ENCODE assay signal across 1 cellular context in the genomic region with DNA sequence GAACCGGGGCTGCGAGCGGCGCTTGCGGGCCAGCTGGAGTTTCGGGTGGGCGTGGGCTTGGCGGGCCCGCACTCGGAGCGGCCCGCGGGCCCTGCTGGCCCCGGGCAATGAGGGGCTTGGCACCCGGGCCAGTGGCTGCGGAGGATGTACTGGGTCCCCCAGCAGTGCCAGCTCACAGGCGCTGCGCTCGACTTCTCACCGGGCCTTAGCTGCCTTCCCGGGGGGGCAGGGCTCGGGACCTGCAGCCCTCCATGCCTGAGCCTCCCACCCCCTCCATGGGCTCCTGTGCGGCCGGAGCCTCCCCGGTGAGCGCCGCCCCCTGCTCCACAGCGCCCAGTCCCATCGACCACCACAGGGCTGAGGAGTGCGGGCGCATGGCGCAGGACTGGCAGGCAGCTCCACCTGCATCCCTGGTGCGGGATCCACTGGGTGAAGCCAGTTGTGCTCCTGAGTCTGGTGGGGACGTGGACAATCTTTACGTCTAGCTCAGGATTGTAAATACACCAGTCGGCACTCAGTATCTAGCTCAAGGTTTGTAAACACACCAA.
TF ChIP-seq lines count a peak whose summit lies in the region.

No MANE protein-coding gene starts in this region.

TF ChIP-seq in HepG2, 621 proteins besides CTCF, POLR2A, EP300 and RAD21:
- TF ChIP-seq TEAD3 (CRISPR knock-in tag; optimal IDR thresholded peaks at IDR 0.05; ENCODE audit: borderline replicate concordance) (peak; percentile 48), ZBTB38 (CRISPR knock-in tag; IDR thresholded peaks at IDR 0.05) (peak; percentile 92), SETDB1 (CRISPR knock-in tag; IDR thresholded peaks at IDR 0.05; ENCODE audit: borderline replicate concordance) (0 out of 2 replicates have a peak, but pooled peaks have one; percentile 85), DNMT1 (CRISPR knock-in tag; IDR thresholded peaks at IDR 0.05) (peak; percentile 53; the same call in 1 of the 2 replicates)
- TF ChIP-seq, protein P1, sequence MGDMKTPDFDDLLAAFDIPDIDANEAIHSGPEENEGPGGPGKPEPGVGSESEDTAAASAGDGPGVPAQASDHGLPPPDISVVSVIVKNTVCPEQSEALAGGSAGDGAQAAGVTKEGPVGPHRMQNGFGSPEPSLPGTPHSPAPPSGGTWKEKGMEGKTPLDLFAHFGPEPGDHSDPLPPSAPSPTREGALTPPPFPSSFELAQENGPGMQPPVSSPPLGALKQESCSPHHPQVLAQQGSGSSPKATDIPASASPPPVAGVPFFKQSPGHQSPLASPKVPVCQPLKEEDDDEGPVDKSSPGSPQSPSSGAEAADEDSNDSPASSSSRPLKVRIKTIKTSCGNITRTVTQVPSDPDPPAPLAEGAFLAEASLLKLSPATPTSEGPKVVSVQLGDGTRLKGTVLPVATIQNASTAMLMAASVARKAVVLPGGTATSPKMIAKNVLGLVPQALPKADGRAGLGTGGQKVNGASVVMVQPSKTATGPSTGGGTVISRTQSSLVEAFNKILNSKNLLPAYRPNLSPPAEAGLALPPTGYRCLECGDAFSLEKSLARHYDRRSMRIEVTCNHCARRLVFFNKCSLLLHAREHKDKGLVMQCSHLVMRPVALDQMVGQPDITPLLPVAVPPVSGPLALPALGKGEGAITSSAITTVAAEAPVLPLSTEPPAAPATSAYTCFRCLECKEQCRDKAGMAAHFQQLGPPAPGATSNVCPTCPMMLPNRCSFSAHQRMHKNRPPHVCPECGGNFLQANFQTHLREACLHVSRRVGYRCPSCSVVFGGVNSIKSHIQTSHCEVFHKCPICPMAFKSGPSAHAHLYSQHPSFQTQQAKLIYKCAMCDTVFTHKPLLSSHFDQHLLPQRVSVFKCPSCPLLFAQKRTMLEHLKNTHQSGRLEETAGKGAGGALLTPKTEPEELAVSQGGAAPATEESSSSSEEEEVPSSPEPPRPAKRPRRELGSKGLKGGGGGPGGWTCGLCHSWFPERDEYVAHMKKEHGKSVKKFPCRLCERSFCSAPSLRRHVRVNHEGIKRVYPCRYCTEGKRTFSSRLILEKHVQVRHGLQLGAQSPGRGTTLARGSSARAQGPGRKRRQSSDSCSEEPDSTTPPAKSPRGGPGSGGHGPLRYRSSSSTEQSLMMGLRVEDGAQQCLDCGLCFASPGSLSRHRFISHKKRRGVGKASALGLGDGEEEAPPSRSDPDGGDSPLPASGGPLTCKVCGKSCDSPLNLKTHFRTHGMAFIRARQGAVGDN (CRISPR knock-in tag; IDR thresholded peaks at IDR 0.05) = peak; percentile 57; the same call in 1 of the 2 replicates
- TF ChIP-seq, protein P2, sequence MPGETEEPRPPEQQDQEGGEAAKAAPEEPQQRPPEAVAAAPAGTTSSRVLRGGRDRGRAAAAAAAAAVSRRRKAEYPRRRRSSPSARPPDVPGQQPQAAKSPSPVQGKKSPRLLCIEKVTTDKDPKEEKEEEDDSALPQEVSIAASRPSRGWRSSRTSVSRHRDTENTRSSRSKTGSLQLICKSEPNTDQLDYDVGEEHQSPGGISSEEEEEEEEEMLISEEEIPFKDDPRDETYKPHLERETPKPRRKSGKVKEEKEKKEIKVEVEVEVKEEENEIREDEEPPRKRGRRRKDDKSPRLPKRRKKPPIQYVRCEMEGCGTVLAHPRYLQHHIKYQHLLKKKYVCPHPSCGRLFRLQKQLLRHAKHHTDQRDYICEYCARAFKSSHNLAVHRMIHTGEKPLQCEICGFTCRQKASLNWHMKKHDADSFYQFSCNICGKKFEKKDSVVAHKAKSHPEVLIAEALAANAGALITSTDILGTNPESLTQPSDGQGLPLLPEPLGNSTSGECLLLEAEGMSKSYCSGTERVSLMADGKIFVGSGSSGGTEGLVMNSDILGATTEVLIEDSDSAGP (CRISPR knock-in tag; IDR thresholded peaks at IDR 0.05; ENCODE audit: borderline replicate concordance) = peak; percentile 46; the same call in 1 of the 2 replicates
